Comparison of ENCODE assay signal across 16 cellular contexts in the genomic region with DNA sequence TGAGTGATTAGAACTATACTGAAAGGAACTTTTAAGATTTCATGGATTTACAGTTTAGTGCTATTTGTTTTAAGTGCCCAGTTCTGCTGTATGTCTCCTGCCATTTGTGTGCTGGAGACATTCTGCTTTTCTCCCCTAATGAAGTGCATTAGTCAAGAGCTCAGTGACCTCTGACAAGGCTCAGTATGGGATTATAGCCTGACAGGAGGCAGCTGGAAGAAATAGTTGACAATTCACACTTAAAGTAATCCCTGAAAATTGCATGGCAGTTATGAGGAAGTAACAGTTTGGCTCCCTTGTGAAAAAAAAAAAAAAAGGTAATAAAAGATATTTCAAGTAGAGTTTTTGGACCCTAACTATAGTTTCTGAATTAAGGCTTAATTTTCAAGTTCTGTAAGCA.
"Had no signal": no experiment of that assay in that cellular context is flagged by ENCODE, and none has a peak within 500 bp of the region (broad histone marks: within the 10 kb centered on the region; RNA-seq: fewer than 3 reads in every experiment).

No MANE protein-coding gene starts in this region.

- H3K27ac ChIP-seq: gastroesophageal sphincter, skin epidermis, tibial artery had no signal

- H3K4me3 ChIP-seq: gastroesophageal sphincter, mucosa of descending colon, skin epidermis, tibial artery had no signal

- H3K36me3 ChIP-seq: gastroesophageal sphincter, tibial artery had no signal

- H3K27me3 ChIP-seq: tibial artery had no signal

- ATAC-seq: gastroesophageal sphincter; left colon; mucosa of descending colon; naive thymus-derived CD8-positive, alpha-beta T cell; right cardiac atrium; stimulated activated naive B cell treated with anti-CD40 and anti-IgM and Interleukin-4, amounts not matched to agents 10 μg/mL and 1 μg/mL and 100 μg/mL, for 72 hours had no signal

- H3K4me1 ChIP-seq: gastroesophageal sphincter, tibial artery had no signal

- DNase-seq: activated CD4-positive, alpha-beta memory T cell treated with anti-CD3 and anti-CD28 coated beads for 36 hours; activated naive CD4-positive, alpha-beta T cell treated with anti-CD3 and anti-CD28 coated beads, Interleukin-2, amount 50 U/mL, for 16 hours; activated T-cell treated with anti-CD3 and anti-CD28 coated beads, Interleukin-2, amount 50 U/mL, for 24 hours; erythroblast; left colon; mucosa of descending colon; naive thymus-derived CD8-positive, alpha-beta T cell; occipital lobe; right cardiac atrium; stimulated activated CD4-positive, alpha-beta T cell treated with anti-CD3 and anti-CD28 coated beads, Interleukin-15, amount 100 ng/mL, for 24 hours; stimulated activated CD4-positive, alpha-beta T cell treated with anti-CD3 and anti-CD28 coated beads, Interleukin-4, amount 100 ng/mL, for 1 hour; stimulated activated naive B cell treated with anti-CD40 and anti-IgM and Interleukin-4, amounts not matched to agents 10 μg/mL and 1 μg/mL and 100 μg/mL, for 72 hours; T1000; tibial artery had no signal

- H3K9me3 ChIP-seq: gastroesophageal sphincter, mucosa of descending colon, tibial artery had no signal
